Comparison of ENCODE assay signal across 9 cellular contexts in genomic region chr3:154122912-154123559, GRCh38. TPM values are rescaled to one million over a fixed set of nuclear protein-coding genes. Genes with fewer than 3 reads are reported as not detected.
DNase-seq lines count a peak whose midpoint lies in the region; ATAC-seq lines count a peak whose summit lies in the region.
"Had no signal": no experiment of that assay in that cellular context is flagged by ENCODE, and none has a peak within 500 bp of the region (broad histone marks: within the 10 kb centered on the region; RNA-seq: fewer than 3 reads in every experiment).

No MANE protein-coding gene starts in this region.

- H3K9me3 ChIP-seq in iPS-18a (ENCODE audit: control insufficient read depth, low read depth, low read length): no peaks in the 10 kb centered on the region

- H3K27ac ChIP-seq in iPS-18a (ENCODE audit: low read length): no peak overlapping the region
- H3K27ac ChIP-seq: BLaER1 treated with 17β-estradiol and CSF1 and Interleukin-3, amounts not matched to agents 10 nM and 100 nM had no signal

- intact Hi-C loops in activated T-helper 2 cell treated with anti-CD3 and anti-CD28 coated beads, Interferon-gamma antibody, Interleukin-2, Interleukin-4, amounts not matched to agents 10 μg/mL and 5 μg/mL and 100 μg/mL, durations not matched to agents 14 hours and 24 hours and 36 hours (cut with micrococcal nuclease): loop anchor here (5.0 kb wide), 1 partner anchor 114 kb away; no protein-coding TSS in a partner anchor

- H3K36me3 ChIP-seq in iPS-18a (ENCODE audit: control insufficient read depth, low read depth, low read length): peaks cover 4% of the 10 kb centered on the region
- H3K36me3 ChIP-seq: BLaER1 treated with 17β-estradiol and CSF1 and Interleukin-3, amounts not matched to agents 10 nM and 100 nM had no signal

- peaks cover 50% of the 10 kb centered on the region for H3K27me3 Mint-ChIP-seq in activated T-helper 2 cell treated with anti-CD3 and anti-CD28 coated beads, Interferon-gamma antibody, Interleukin-2, Interleukin-4, amounts not matched to agents 10 μg/mL and 5 μg/mL and 100 μg/mL, durations not matched to agents 14 hours and 24 hours and 36 hours (ENCODE audit: low read depth)
- peaks cover 49 to 57% of the 10 kb centered on the region in 2 donors for H3K27me3 Mint-ChIP-seq in stimulated activated naive B cell treated with anti-CD40 and anti-IgM and Interleukin-4, amounts not matched to agents 10 μg/mL and 1 μg/mL and 100 μg/mL, for 72 hours

- H3K4me1 ChIP-seq in iPS-18a (ENCODE audit: control insufficient read depth, low read depth, low read length): peaks cover 8% of the 10 kb centered on the region
- H3K4me1 ChIP-seq: BLaER1 treated with 17β-estradiol and CSF1 and Interleukin-3, amounts not matched to agents 10 nM and 100 nM had no signal

- H3K36me3 Mint-ChIP-seq in activated T-helper 2 cell treated with anti-CD3 and anti-CD28 coated beads, Interferon-gamma antibody, Interleukin-2, Interleukin-4, amounts not matched to agents 10 μg/mL and 5 μg/mL and 100 μg/mL, durations not matched to agents 14 hours and 24 hours and 36 hours (ENCODE audit: low read depth): no peaks in the 10 kb centered on the region
- H3K36me3 Mint-ChIP-seq in stimulated activated naive B cell treated with anti-CD40 and anti-IgM and Interleukin-4, amounts not matched to agents 10 μg/mL and 1 μg/mL and 100 μg/mL, for 72 hours: peaks cover 0 to 3% of the 10 kb centered on the region in 2 donors

- DNase-seq in NCI-H1417 (lab: John Stamatoyannopoulos, UW): peak in 2 of 3 experiments; percentile 47 to 69
- no peak for DNase-seq in NCI-H1417 treated with DMSO at 0.1 percent for 48 hours (lab: John Stamatoyannopoulos, UW)
- no peak for DNase-seq in activated T-helper 2 cell treated with anti-CD3 and anti-CD28 coated beads, Interferon-gamma antibody, Interleukin-2, Interleukin-4, amounts not matched to agents 10 μg/mL and 5 μg/mL and 100 μg/mL, durations not matched to agents 14 hours and 24 hours and 36 hours (ENCODE audit: low spot score)
- no peak for DNase-seq in stimulated activated naive B cell treated with anti-CD40 and anti-IgM and Interleukin-4, amounts not matched to agents 10 μg/mL and 1 μg/mL and 100 μg/mL, for 72 hours
- no peak for DNase-seq in DMS114 treated with DMSO at 0.1 percent for 48 hours (lab: John Stamatoyannopoulos, UW; ENCODE audit: unreplicated experiment)
- no peak for DNase-seq in GM19238 (ENCODE audit: insufficient read length, low spot score)

- peaks cover 36% of the 10 kb centered on the region for H3K27me3 ChIP-seq in iPS-18a (ENCODE audit: control insufficient read depth, insufficient read depth, low read length)
- H3K27me3 ChIP-seq: BLaER1 treated with 17β-estradiol and CSF1 and Interleukin-3, amounts not matched to agents 10 nM and 100 nM had no signal

- peak overlapping the region; percentile 95 for H3K4me3 ChIP-seq in iPS-18a (ENCODE audit: low read length)
- H3K4me3 ChIP-seq: BLaER1 treated with 17β-estradiol and CSF1 and Interleukin-3, amounts not matched to agents 10 nM and 100 nM had no signal

- H3K4me3 Mint-ChIP-seq in activated T-helper 2 cell treated with anti-CD3 and anti-CD28 coated beads, Interferon-gamma antibody, Interleukin-2, Interleukin-4, amounts not matched to agents 10 μg/mL and 5 μg/mL and 100 μg/mL, durations not matched to agents 14 hours and 24 hours and 36 hours (ENCODE audit: low read depth): peak overlapping the region; percentile 77
- H3K4me3 Mint-ChIP-seq in stimulated activated naive B cell treated with anti-CD40 and anti-IgM and Interleukin-4, amounts not matched to agents 10 μg/mL and 1 μg/mL and 100 μg/mL, for 72 hours: peak overlapping the region; percentile 7 to 84

- peaks cover 13% of the 10 kb centered on the region for H3K4me1 Mint-ChIP-seq in activated T-helper 2 cell treated with anti-CD3 and anti-CD28 coated beads, Interferon-gamma antibody, Interleukin-2, Interleukin-4, amounts not matched to agents 10 μg/mL and 5 μg/mL and 100 μg/mL, durations not matched to agents 14 hours and 24 hours and 36 hours (ENCODE audit: low read depth)
- peaks cover 12 to 34% of the 10 kb centered on the region in 2 donors for H3K4me1 Mint-ChIP-seq in stimulated activated naive B cell treated with anti-CD40 and anti-IgM and Interleukin-4, amounts not matched to agents 10 μg/mL and 1 μg/mL and 100 μg/mL, for 72 hours

- H3K9ac ChIP-seq in iPS-18a (ENCODE audit: low read length): peak overlapping the region; percentile 65
- H3K9ac ChIP-seq: BLaER1 treated with 17β-estradiol and CSF1 and Interleukin-3, amounts not matched to agents 10 nM and 100 nM had no signal

- no peak overlapping the region for H3K27ac Mint-ChIP-seq in activated T-helper 2 cell treated with anti-CD3 and anti-CD28 coated beads, Interferon-gamma antibody, Interleukin-2, Interleukin-4, amounts not matched to agents 10 μg/mL and 5 μg/mL and 100 μg/mL, durations not matched to agents 14 hours and 24 hours and 36 hours
- H3K27ac Mint-ChIP-seq in stimulated activated naive B cell treated with anti-CD40 and anti-IgM and Interleukin-4, amounts not matched to agents 10 μg/mL and 1 μg/mL and 100 μg/mL, for 72 hours: no peak overlapping the region

- no peaks in the 10 kb centered on the region for H3K9me3 Mint-ChIP-seq in activated T-helper 2 cell treated with anti-CD3 and anti-CD28 coated beads, Interferon-gamma antibody, Interleukin-2, Interleukin-4, amounts not matched to agents 10 μg/mL and 5 μg/mL and 100 μg/mL, durations not matched to agents 14 hours and 24 hours and 36 hours
- no peaks in the 10 kb centered on the region for H3K9me3 Mint-ChIP-seq in stimulated activated naive B cell treated with anti-CD40 and anti-IgM and Interleukin-4, amounts not matched to agents 10 μg/mL and 1 μg/mL and 100 μg/mL, for 72 hours

- no peak for ATAC-seq in stimulated activated naive B cell treated with anti-CD40 and anti-IgM and Interleukin-4, amounts not matched to agents 10 μg/mL and 1 μg/mL and 100 μg/mL, for 72 hours (replicated peaks)
- ATAC-seq in HG02678 (IDR thresholded peaks at IDR 0.05; ENCODE audit: unreplicated experiment): no peak

RNA-seq across cellular contexts. Expression of gene ARHGEF26, which starts 1.8 kb away (rescaled TPM):
- 0.18 and 0.28 TPM in 2 replicates for total RNA-seq in activated T-helper 2 cell treated with anti-CD3 and anti-CD28 coated beads, Interferon-gamma antibody, Interleukin-2, Interleukin-4, amounts not matched to agents 10 μg/mL and 5 μg/mL and 100 μg/mL, durations not matched to agents 14 hours and 24 hours and 36 hours

Comparison
In these comparisons a context has a peak if more than half of its experiments do, and no peak if none do; other contexts are left out.
1. DNase-seq: peak in NCI-H1417 (2 of 3); none in NCI-H1417 treated with DMSO at 0.1 percent for 48 hours (single experiment), activated T-helper 2 cell treated with anti-CD3 and anti-CD28 coated beads, Interferon-gamma antibody, Interleukin-2, Interleukin-4, amounts not matched to agents 10 μg/mL and 5 μg/mL and 100 μg/mL, durations not matched to agents 14 hours and 24 hours and 36 hours (single experiment), stimulated activated naive B cell treated with anti-CD40 and anti-IgM and Interleukin-4, amounts not matched to agents 10 μg/mL and 1 μg/mL and 100 μg/mL, for 72 hours (single experiment), DMS114 treated with DMSO at 0.1 percent for 48 hours (single experiment) and GM19238 (single experiment).